ENCODE assay signal across 19 cellular contexts in the genomic region with DNA sequence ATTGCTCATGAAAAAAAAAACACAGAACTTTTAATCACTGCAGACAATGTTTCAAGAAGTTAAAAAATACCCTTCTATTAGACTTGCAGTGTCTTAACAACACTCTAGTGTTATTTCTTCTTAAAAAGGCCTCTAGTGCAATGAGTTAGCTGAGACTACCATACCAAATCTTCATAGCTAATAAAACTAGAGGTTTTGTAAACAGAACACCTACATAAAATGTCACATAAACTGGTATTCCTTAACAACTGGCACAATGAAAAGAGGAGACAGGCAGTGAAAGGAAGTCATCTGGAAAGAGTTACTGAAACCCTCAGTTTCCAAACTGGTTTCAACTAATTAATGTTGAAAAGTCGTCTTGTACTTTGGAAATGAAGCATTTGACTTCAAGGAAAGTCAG.
DNase-seq lines count a peak whose midpoint lies in the region; FAIRE-seq and TF ChIP-seq lines count a peak whose summit lies in the region.
"Had no signal": no experiment of that assay in that cellular context is flagged by ENCODE, and none has a peak within 500 bp of the region (broad histone marks: within the 10 kb centered on the region; RNA-seq: fewer than 3 reads in every experiment).

No MANE protein-coding gene starts in this region.

- no peak for TF ChIP-seq CTCF in VCaP (conservative IDR thresholded peaks at IDR 0.05)
- no peak for TF ChIP-seq CTCF in osteoblast (IDR thresholded peaks at IDR 0.05; ENCODE audit: extremely low read depth, low read depth, low read length)
- no peak for TF ChIP-seq CTCF in ovary (IDR thresholded peaks at IDR 0.05)

- H3K79me2 ChIP-seq in osteoblast (ENCODE audit: insufficient read depth, low read length) = no peaks in the 10 kb centered on the region

- H3K4me2 ChIP-seq in osteoblast (ENCODE audit: insufficient read depth, low read length) = no peak overlapping the region

- H3K4me1 ChIP-seq in osteoblast (ENCODE audit: insufficient read depth, low read length) (no peaks in the 10 kb centered on the region), ovary (ENCODE audit: insufficient read depth) (no peaks in the 10 kb centered on the region)

- H3K27ac ChIP-seq in VCaP = peak overlapping the region; percentile 91
- H3K27ac ChIP-seq in osteoblast (ENCODE audit: low read depth, low read length) = no peak overlapping the region
- no peak overlapping the region for H3K27ac ChIP-seq in ovary

- intact Hi-C loops in ovary (cut with DNase I) = no loop called here

- TF ChIP-seq POLR2A in H54 (IDR thresholded peaks at IDR 0.05; ENCODE audit: low read depth, low read length) (no peak), ovary (IDR thresholded peaks at IDR 0.05) (no peak)

- H2AFZ ChIP-seq in osteoblast (ENCODE audit: low read length) = peak overlapping the region; percentile 27

- WGBS in ovary, 3 donors = 65 to 76% (median 74%) methylated on average over 1 of the region's 1 CpG

- peak; percentile 11 for FAIRE-seq in H54 (lab: Jason Lieb, UNC)
- FAIRE-seq: G401.6, GM18507 had no signal

- H3K4me3 ChIP-seq in osteoblast (ENCODE audit: insufficient read depth, low read length) (no peak overlapping the region), ovary (no peak overlapping the region)

- H3K27me3 ChIP-seq in osteoblast (ENCODE audit: insufficient read depth, low read length) (no peaks in the 10 kb centered on the region), ovary (no peaks in the 10 kb centered on the region)

- no peaks in the 10 kb centered on the region for H4K20me1 ChIP-seq in osteoblast (ENCODE audit: insufficient read depth, low read length)

- no peak for DNase-seq in H54 (ENCODE audit: insufficient read length, low spot score)
- peak; percentile 5 for DNase-seq in left kidney (ENCODE audit: low read depth, low spot score)
- no peak for DNase-seq in osteoblast (ENCODE audit: insufficient read length, low spot score, missing footprints)
- no peak for DNase-seq in activated gamma-delta T cell (lab: John Stamatoyannopoulos, UW)
- DNase-seq in NCI-H1048 (lab: John Stamatoyannopoulos, UW) = no peak
- no peak for DNase-seq in NCI-H345 treated with DMSO at 0.1 percent for 48 hours (lab: John Stamatoyannopoulos, UW; ENCODE audit: unreplicated experiment)
- DNase-seq in ovary = no peak
- DNase-seq: C1 segment of cervical spinal cord; Calu3; CD4-positive, alpha-beta memory T cell; COR-L47; DMS153; DND-41; GOT3; H7; HCEC 1CT had no signal

- H3K9me3 ChIP-seq in osteoblast (ENCODE audit: low read depth, low read length) (no peaks in the 10 kb centered on the region), ovary (no peaks in the 10 kb centered on the region)

- H3K36me3 ChIP-seq in osteoblast (ENCODE audit: insufficient read depth, low read length) (no peaks in the 10 kb centered on the region), ovary (no peaks in the 10 kb centered on the region)

- TF ChIP-seq EP300 in ovary (IDR thresholded peaks at IDR 0.05) = no peak
